ENCODE assay signal across 8 cellular contexts in the genomic region with DNA sequence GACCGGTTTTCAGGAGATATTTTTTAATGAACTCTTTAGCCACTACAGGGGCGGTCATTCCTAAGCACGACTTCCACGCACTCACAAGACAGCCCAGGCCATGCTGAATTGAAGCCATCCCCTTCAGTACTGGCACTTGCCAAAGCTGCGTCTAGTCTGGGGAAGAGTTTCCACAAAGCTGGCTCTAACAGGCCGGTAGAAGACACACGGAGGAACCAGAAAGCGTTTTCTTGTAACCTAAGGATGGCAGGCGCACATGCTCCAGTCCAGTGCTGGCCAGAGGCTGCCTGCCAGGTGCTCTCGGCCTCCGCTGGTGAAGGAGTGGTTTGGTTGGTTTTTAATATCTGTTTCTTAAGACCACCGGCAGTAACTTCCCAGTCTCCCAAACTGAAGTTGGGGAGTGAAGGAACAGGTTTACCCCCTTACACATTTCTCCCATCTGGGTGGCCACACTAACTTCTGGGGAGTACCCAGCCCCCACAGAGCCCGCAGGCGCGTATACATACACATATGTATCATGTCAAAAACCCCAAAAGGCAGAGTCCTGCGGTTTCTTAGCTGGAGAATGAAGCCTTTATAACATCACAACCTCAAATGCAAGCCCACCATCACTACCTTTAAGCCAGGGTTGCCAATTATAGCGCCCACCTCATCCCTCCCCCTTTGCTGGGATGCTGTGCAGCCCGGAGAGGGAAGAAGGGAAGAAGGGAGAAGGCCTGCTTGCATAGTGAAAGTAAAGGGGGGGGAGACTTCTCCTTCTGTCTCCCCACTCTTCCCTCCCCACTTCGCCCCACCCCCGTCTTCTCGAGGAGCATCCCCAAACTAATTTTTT. TPM values are rescaled to one million over a fixed set of nuclear protein-coding genes. Genes with fewer than 3 reads are reported as not detected.
DNase-seq lines count a peak whose midpoint lies in the region; ATAC-seq and TF ChIP-seq lines count a peak whose summit lies in the region.

No MANE protein-coding gene starts in this region.

- no peak for TF ChIP-seq CTCF in CD8-positive, alpha-beta T cell (IDR thresholded peaks at IDR 0.05)

- no peaks in the 10 kb centered on the region for H3K27me3 ChIP-seq in CD8-positive, alpha-beta T cell (ENCODE audit: insufficient read depth, low read length)
- H3K27me3 ChIP-seq in right cardiac atrium (ENCODE audit: control insufficient read depth, insufficient read depth) (no peaks in the 10 kb centered on the region), skeletal muscle satellite cell (ENCODE audit: control insufficient read depth, insufficient read depth, low read length) (no peaks in the 10 kb centered on the region)

- H3K9me3 ChIP-seq in CD8-positive, alpha-beta T cell (ENCODE audit: low read length), result no peaks in the 10 kb centered on the region
- no peaks in the 10 kb centered on the region for H3K9me3 ChIP-seq in KOPT-K1 (ENCODE audit: insufficient read depth, low read length, poor library complexity, severe bottlenecking)
- no peaks in the 10 kb centered on the region for H3K9me3 ChIP-seq in right cardiac atrium (ENCODE audit: control insufficient read depth, low read length)
- no peaks in the 10 kb centered on the region for H3K9me3 ChIP-seq in skeletal muscle satellite cell (replicated peaks; ENCODE audit: low read length)

- H3K4me2 ChIP-seq in skeletal muscle satellite cell (ENCODE audit: low read length), result peak overlapping the region; percentile 100

- intact Hi-C loops in CD8-positive, alpha-beta T cell (cut with DNase I, micrococcal nuclease), result loop anchor here (1.0 to 5.0 kb wide), 10 partner anchors 8 to 188 kb away; no protein-coding TSS in a partner anchor
- intact Hi-C loops in right cardiac atrium (cut with DNase I), result loop anchor here in 2 of 4 donors (5.0 kb wide), 2 partner anchors 83 to 87 kb away; no protein-coding TSS in a partner anchor

- CTCF ChIA-PET in CD8-positive, alpha-beta T cell (lab: Charles Lee), result interaction anchor here (1.1 to 2.3 kb wide), 3 partner anchors 9 to 189 kb away, joined by 5 to 10 read pairs (median 7); no protein-coding TSS in a partner anchor

- no peak for ATAC-seq in CD8-positive, alpha-beta T cell
- ATAC-seq in activated T-cell treated with anti-CD3 and anti-CD28 coated beads, Interleukin-2, amount 50 U/mL, for 72 hours (replicated peaks in 1 of 2), result peak; percentile 50 to 58
- ATAC-seq in right cardiac atrium (no peak), HG03442 (IDR thresholded peaks at IDR 0.05; ENCODE audit: unreplicated experiment) (no peak), HG02870 (IDR thresholded peaks at IDR 0.05; ENCODE audit: unreplicated experiment) (no peak)

- H3K36me3 Mint-ChIP-seq in CD8-positive, alpha-beta T cell, result peaks cover 32% of the 10 kb centered on the region
- peaks cover 9 to 11% of the 10 kb centered on the region in 2 donors for H3K36me3 Mint-ChIP-seq in activated T-cell treated with anti-CD3 and anti-CD28 coated beads, Interleukin-2, amount 50 U/mL, for 72 hours (ENCODE audit: insufficient read depth in 2 of 2)

- H3K36me3 ChIP-seq in CD8-positive, alpha-beta T cell (ENCODE audit: insufficient read depth, low read length), result no peaks in the 10 kb centered on the region
- no peaks in the 10 kb centered on the region for H3K36me3 ChIP-seq in KOPT-K1 (ENCODE audit: insufficient read depth, low read length)
- H3K36me3 ChIP-seq in skeletal muscle satellite cell (ENCODE audit: insufficient read depth, low read length), result no peaks in the 10 kb centered on the region

- H3K4me1 Mint-ChIP-seq in CD8-positive, alpha-beta T cell (ENCODE audit: low read depth), result peaks cover 57% of the 10 kb centered on the region
- peaks cover 66% of the 10 kb centered on the region for H3K4me1 Mint-ChIP-seq in activated T-cell treated with anti-CD3 and anti-CD28 coated beads, Interleukin-2, amount 50 U/mL, for 72 hours (ENCODE audit: low read depth)

- peak in 3 of 7 experiments; percentile 23 to 43 (median 34) for DNase-seq in CD8-positive, alpha-beta T cell
- peak; percentile 63 to 71 for DNase-seq in activated T-cell treated with anti-CD3 and anti-CD28 coated beads, Interleukin-2, amount 50 U/mL, for 72 hours
- DNase-seq in right cardiac atrium, result peak in 1 of 3 donors; percentile 76
- no peak for DNase-seq in NCI-H2171 treated with DMSO at 0.1 percent for 48 hours (lab: John Stamatoyannopoulos, UW)

- no peaks in the 10 kb centered on the region for H3K27me3 Mint-ChIP-seq in CD8-positive, alpha-beta T cell (ENCODE audit: low read depth)
- peaks cover 11% of the 10 kb centered on the region for H3K27me3 Mint-ChIP-seq in activated T-cell treated with anti-CD3 and anti-CD28 coated beads, Interleukin-2, amount 50 U/mL, for 72 hours (ENCODE audit: low read depth)

- peak overlapping the region; percentile 100 for H3K4me3 Mint-ChIP-seq in CD8-positive, alpha-beta T cell
- H3K4me3 Mint-ChIP-seq in activated T-cell treated with anti-CD3 and anti-CD28 coated beads, Interleukin-2, amount 50 U/mL, for 72 hours, result peak overlapping the region; percentile 98 to 99

- peak overlapping the region; percentile 98 for H3K4me3 ChIP-seq in CD8-positive, alpha-beta T cell (ENCODE audit: low read depth, low read length)
- H3K4me3 ChIP-seq in right cardiac atrium (ENCODE audit: low read length), result peak overlapping the region; percentile 78
- peak overlapping the region; percentile 92 for H3K4me3 ChIP-seq in skeletal muscle satellite cell (ENCODE audit: low read length)

- H3K4me1 ChIP-seq in CD8-positive, alpha-beta T cell (ENCODE audit: insufficient read depth, low read length), result peaks cover 29% of the 10 kb centered on the region
- H3K4me1 ChIP-seq in right cardiac atrium (ENCODE audit: control insufficient read depth, insufficient read depth, low read length), result no peaks in the 10 kb centered on the region
- H3K4me1 ChIP-seq in skeletal muscle satellite cell (ENCODE audit: control insufficient read depth, insufficient read depth, low read length), result peaks cover 20% of the 10 kb centered on the region

- 17% methylated on average over 21 of the region's 21 CpGs for WGBS in right cardiac atrium

- POLR2A ChIA-PET in CD8-positive, alpha-beta T cell (lab: Charles Lee), result interaction anchor here (0.6 to 8.1 kb wide), 13 partner anchors 8 to 189 kb away, joined by 3 to 115 read pairs (median 4); no protein-coding TSS in a partner anchor

- H3K27ac ChIP-seq in CD8-positive, alpha-beta T cell (ENCODE audit: low read depth, low read length), result peak overlapping the region; percentile 72
- peak overlapping the region; percentile 93 for H3K27ac ChIP-seq in KOPT-K1 (ENCODE audit: low read depth, low read length, poor library complexity, severe bottlenecking)
- peak overlapping the region; percentile 20 for H3K27ac ChIP-seq in right cardiac atrium (ENCODE audit: low read length)

- no peaks in the 10 kb centered on the region for H3K9me3 Mint-ChIP-seq in CD8-positive, alpha-beta T cell
- H3K9me3 Mint-ChIP-seq in activated T-cell treated with anti-CD3 and anti-CD28 coated beads, Interleukin-2, amount 50 U/mL, for 72 hours, result no peaks in the 10 kb centered on the region

- H3K9ac ChIP-seq in skeletal muscle satellite cell (ENCODE audit: low read depth, low read length), result peak overlapping the region; percentile 74

- H3K27ac Mint-ChIP-seq in CD8-positive, alpha-beta T cell, result peak overlapping the region; percentile 93
- peak overlapping the region; percentile 84 for H3K27ac Mint-ChIP-seq in activated T-cell treated with anti-CD3 and anti-CD28 coated beads, Interleukin-2, amount 50 U/mL, for 72 hours

RNA-seq across cellular contexts. Expression of a gene that starts 1.2 kb away (rescaled TPM):
- 10 to 100 TPM; 20.2 to 20.4 TPM for total RNA-seq in CD8-positive, alpha-beta T cell
- total RNA-seq in activated T-cell treated with anti-CD3 and anti-CD28 coated beads, Interleukin-2, amount 50 U/mL, for 72 hours, result 10 to 100 TPM; 37.2 to 43.0 TPM
- 1 to 10 TPM; 2.1 to 3.1 (median 2.5) TPM for total RNA-seq in right cardiac atrium
- 1.2 TPM for polyA plus RNA-seq in right cardiac atrium
- total RNA-seq in skeletal muscle satellite cell (2012; rRNA removed), result 3.5 and 4.6 TPM in 2 replicates

Comparison
In these comparisons a context has a peak if more than half of its experiments do, and no peak if none do; other contexts are left out.
1. ATAC-seq: peak in activated T-cell treated with anti-CD3 and anti-CD28 coated beads, Interleukin-2, amount 50 U/mL, for 72 hours (2 of 2); none in CD8-positive, alpha-beta T cell (single experiment), right cardiac atrium (0 of 2), HG03442 (single experiment) and HG02870 (single experiment).
2. H3K27ac ChIP-seq: peak in every context shown above with its lines; median percentile 93 in KOPT-K1; 72 in CD8-positive, alpha-beta T cell; 20 in right cardiac atrium.
3. RNA of a gene that starts 1.2 kb away (total RNA-seq): 37.2 to 43.0 TPM in activated T-cell treated with anti-CD3 and anti-CD28 coated beads, Interleukin-2, amount 50 U/mL, for 72 hours and 20.2 to 20.4 TPM in CD8-positive, alpha-beta T cell; 2.1 to 3.1 TPM in right cardiac atrium; every median in the first group is over 4 times any median in the second.
4. Peak in every context shown above with its lines, with median percentiles within 50 percentile points of each other: H3K4me3 ChIP-seq.